Comparison of ENCODE assay signal across 1 cellular context in the genomic region with DNA sequence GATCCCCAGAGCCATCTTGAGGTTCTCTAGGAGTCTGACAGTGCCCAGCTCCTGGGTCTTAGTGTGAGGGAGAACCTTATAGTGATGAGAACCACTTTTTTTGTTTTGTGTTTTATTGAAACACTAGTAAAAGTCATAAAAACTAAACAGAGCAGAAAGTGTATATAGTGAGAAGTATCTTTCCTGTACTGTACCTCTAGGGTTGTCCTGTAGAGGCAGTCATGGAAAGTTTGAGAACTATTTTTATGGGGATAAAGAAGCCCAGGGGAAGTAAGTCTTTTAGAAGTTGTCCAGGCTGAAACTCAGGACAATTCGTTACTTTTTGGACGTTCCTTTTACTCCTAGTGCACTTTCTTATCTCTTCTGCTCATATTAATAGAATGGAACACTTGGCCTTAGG.
TF ChIP-seq lines count a peak whose summit lies in the region.

No MANE protein-coding gene starts in this region.

TF ChIP-seq in GM23338, 12 proteins besides CTCF, POLR2A, EP300 and RAD21:
- TF ChIP-seq POLR2AphosphoS5 (IDR thresholded peaks at IDR 0.05; ENCODE audit: low read depth) (no peak), EZH2phosphoT487 (IDR thresholded peaks at IDR 0.05; ENCODE audit: unreplicated experiment) (no peak), STAT1 (IDR thresholded peaks at IDR 0.05; ENCODE audit: unreplicated experiment) (no peak), REST (IDR thresholded peaks at IDR 0.05; ENCODE audit: unreplicated experiment) (no peak)
- TF ChIP-seq, protein P1, sequence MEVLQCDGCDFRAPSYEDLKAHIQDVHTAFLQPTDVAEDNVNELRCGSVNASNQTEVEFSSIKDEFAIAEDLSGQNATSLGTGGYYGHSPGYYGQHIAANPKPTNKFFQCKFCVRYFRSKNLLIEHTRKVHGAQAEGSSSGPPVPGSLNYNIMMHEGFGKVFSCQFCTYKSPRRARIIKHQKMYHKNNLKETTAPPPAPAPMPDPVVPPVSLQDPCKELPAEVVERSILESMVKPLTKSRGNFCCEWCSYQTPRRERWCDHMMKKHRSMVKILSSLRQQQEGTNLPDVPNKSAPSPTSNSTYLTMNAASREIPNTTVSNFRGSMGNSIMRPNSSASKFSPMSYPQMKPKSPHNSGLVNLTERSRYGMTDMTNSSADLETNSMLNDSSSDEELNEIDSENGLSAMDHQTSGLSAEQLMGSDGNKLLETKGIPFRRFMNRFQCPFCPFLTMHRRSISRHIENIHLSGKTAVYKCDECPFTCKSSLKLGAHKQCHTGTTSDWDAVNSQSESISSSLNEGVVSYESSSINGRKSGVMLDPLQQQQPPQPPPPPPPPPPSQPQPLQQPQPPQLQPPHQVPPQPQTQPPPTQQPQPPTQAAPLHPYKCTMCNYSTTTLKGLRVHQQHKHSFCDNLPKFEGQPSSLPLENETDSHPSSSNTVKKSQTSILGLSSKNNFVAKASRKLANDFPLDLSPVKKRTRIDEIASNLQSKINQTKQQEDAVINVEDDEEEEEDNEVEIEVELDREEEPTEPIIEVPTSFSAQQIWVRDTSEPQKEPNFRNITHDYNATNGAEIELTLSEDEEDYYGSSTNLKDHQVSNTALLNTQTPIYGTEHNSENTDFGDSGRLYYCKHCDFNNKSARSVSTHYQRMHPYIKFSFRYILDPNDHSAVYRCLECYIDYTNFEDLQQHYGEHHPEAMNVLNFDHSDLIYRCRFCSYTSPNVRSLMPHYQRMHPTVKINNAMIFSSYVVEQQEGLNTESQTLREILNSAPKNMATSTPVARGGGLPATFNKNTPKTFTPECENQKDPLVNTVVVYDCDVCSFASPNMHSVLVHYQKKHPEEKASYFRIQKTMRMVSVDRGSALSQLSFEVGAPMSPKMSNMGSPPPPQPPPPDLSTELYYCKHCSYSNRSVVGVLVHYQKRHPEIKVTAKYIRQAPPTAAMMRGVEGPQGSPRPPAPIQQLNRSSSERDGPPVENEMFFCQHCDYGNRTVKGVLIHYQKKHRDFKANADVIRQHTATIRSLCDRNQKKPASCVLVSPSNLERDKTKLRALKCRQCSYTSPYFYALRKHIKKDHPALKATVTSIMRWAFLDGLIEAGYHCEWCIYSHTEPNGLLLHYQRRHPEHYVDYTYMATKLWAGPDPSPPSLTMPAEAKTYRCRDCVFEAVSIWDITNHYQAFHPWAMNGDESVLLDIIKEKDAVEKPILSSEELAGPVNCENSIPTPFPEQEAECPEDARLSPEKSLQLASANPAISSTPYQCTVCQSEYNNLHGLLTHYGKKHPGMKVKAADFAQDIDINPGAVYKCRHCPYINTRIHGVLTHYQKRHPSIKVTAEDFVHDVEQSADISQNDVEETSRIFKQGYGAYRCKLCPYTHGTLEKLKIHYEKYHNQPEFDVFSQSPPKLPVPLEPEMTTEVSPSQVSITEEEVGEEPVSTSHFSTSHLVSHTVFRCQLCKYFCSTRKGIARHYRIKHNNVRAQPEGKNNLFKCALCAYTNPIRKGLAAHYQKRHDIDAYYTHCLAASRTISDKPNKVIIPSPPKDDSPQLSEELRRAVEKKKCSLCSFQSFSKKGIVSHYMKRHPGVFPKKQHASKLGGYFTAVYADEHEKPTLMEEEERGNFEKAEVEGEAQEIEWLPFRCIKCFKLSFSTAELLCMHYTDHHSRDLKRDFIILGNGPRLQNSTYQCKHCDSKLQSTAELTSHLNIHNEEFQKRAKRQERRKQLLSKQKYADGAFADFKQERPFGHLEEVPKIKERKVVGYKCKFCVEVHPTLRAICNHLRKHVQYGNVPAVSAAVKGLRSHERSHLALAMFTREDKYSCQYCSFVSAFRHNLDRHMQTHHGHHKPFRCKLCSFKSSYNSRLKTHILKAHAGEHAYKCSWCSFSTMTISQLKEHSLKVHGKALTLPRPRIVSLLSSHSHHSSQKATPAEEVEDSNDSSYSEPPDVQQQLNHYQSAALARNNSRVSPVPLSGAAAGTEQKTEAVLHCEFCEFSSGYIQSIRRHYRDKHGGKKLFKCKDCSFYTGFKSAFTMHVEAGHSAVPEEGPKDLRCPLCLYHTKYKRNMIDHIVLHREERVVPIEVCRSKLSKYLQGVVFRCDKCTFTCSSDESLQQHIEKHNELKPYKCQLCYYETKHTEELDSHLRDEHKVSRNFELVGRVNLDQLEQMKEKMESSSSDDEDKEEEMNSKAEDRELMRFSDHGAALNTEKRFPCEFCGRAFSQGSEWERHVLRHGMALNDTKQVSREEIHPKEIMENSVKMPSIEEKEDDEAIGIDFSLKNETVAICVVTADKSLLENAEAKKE (CRISPR knock-in tag; IDR thresholded peaks at IDR 0.05) = no peak
TF ChIP-seq in GM23338: peak in this region for 0.
